In the genomic region with DNA sequence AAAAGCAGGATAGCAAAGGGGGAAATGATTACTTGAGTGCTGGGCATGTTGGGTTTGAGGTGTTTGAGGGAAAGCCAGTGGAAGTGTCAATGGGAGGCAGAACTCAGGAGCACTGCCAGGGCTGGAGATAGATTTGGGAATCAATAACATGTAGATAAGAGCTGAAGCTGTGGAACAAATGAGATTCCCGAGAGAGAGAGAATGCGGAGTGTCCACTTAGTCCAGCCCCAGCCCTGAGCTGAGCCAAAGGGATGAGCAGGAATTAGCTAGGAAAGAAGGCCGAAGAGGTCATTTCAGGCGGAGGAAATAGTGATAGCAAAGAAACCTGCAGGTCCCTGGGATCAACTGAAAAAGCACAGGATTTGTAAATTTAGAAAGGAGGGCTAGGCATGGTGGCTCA, we compare ENCODE assay signal across 32 cellular contexts. TPM values are rescaled to one million over a fixed set of nuclear protein-coding genes. Genes with fewer than 3 reads are reported as not detected.
"Had no signal": no experiment of that assay in that cellular context is flagged by ENCODE, and none has a peak within 500 bp of the region (broad histone marks: within the 10 kb centered on the region; RNA-seq: fewer than 3 reads in every experiment).

No MANE protein-coding gene starts in this region.

- H3K4me3 ChIP-seq: adrenal gland, body of pancreas, breast epithelium, MG63, PC-9 had no signal

- H3K27me3 ChIP-seq: adrenal gland, body of pancreas, breast epithelium, MG63 had no signal

- H3K9me3 Mint-ChIP-seq: activated CD4-positive, alpha-beta memory T cell treated with anti-CD3 and anti-CD28 coated beads for 36 hours; activated naive CD4-positive, alpha-beta T cell treated with anti-CD3 and anti-CD28 coated beads for 36 hours; activated naive CD4-positive, alpha-beta T cell treated with anti-CD3 and anti-CD28 coated beads, Interleukin-2, amount 50 U/mL, for 72 hours; activated T-cell treated with anti-CD3 and anti-CD28 coated beads, Interleukin-2, amount 50 U/mL, for 4 hours; activated T-helper 1 cell treated with anti-CD3 and anti-CD28 coated beads, Interleukin-12 subunit alpha, Interleukin-12 subunit beta, Interleukin-2, Interleukin-4 antibody, amounts not matched to agents 30 ng/mL and 10 ng/mL and 1 ng/mL, durations not matched to agents 14 hours and 24 hours and 36 hours; WTC11 had no signal

- H3K27ac Mint-ChIP-seq: activated CD4-positive, alpha-beta memory T cell treated with anti-CD3 and anti-CD28 coated beads for 36 hours; activated naive CD4-positive, alpha-beta T cell treated with anti-CD3 and anti-CD28 coated beads for 36 hours; activated T-helper 1 cell treated with anti-CD3 and anti-CD28 coated beads, Interleukin-12 subunit alpha, Interleukin-12 subunit beta, Interleukin-2, Interleukin-4 antibody, amounts not matched to agents 30 ng/mL and 10 ng/mL and 1 ng/mL, durations not matched to agents 14 hours and 24 hours and 36 hours; WTC11 had no signal

- H3K4me3 Mint-ChIP-seq: activated CD4-positive, alpha-beta memory T cell treated with anti-CD3 and anti-CD28 coated beads for 36 hours; activated naive CD4-positive, alpha-beta T cell treated with anti-CD3 and anti-CD28 coated beads for 36 hours; activated T-cell treated with anti-CD3 and anti-CD28 coated beads, Interleukin-2, amount 50 U/mL, for 4 hours; activated T-helper 1 cell treated with anti-CD3 and anti-CD28 coated beads, Interleukin-12 subunit alpha, Interleukin-12 subunit beta, Interleukin-2, Interleukin-4 antibody, amounts not matched to agents 30 ng/mL and 10 ng/mL and 1 ng/mL, durations not matched to agents 14 hours and 24 hours and 36 hours; WTC11 had no signal

- H3K4me1 ChIP-seq: body of pancreas, breast epithelium had no signal

- H3K27ac ChIP-seq: adrenal gland, body of pancreas, breast epithelium, PC-9 had no signal

- H3K9me3 ChIP-seq: adrenal gland, body of pancreas, breast epithelium, MG63 had no signal

- H3K36me3 ChIP-seq: adrenal gland, breast epithelium, MG63 had no signal

- DNase-seq: activated CD4-positive, alpha-beta memory T cell treated with anti-CD3 and anti-CD28 coated beads for 36 hours; activated CD4-positive, alpha-beta T cell treated with anti-CD3 and anti-CD28 coated beads for 4 hours; activated CD4-positive, alpha-beta T cell treated with anti-CD3 and anti-CD28 coated beads, Interleukin-2, amount 50 U/mL, for 1 hour; activated CD4-positive, CD25-positive, alpha-beta regulatory T cell treated with anti-CD3 and anti-CD28 coated beads, Interleukin-2, amount 50 U/mL, for 72 hours; activated CD8-positive, alpha-beta memory T cell treated with anti-CD3 and anti-CD28 coated beads, Interleukin-2, amount 50 U/mL, for 4 hours; activated gamma-delta T cell treated with Interleukin-2 at 50 U/mL for 16 hours; activated naive CD4-positive, alpha-beta T cell treated with anti-CD3 and anti-CD28 coated beads for 36 hours; activated T-cell treated with anti-CD3 and anti-CD28 coated beads for 4 hours; activated T-cell treated with anti-CD3 and anti-CD28 coated beads, Interleukin-2, amount 50 U/mL, for 4 hours; adrenal gland; body of pancreas; Kasumi-1; MG63; NCI-H1048; NCI-H1105 treated with DMSO at 0.1 percent for 48 hours; NCI-H1436; NCI-H1694; NCI-H1930; NCI-H2081 treated with DMSO at 0.1 percent for 48 hours; NCI-H226; NCI-H446 treated with DMSO at 0.1 percent for 48 hours; NCI-H524; NCI-H69; PC-9; Right ventricle myocardium superior; SW 1271; T-helper 1 cell had no signal

- ATAC-seq: activated naive CD4-positive, alpha-beta T cell treated with anti-CD3 and anti-CD28 coated beads, Interleukin-2, amount 50 U/mL, for 72 hours; activated T-cell treated with anti-CD3 and anti-CD28 coated beads, Interleukin-2, amount 50 U/mL, for 4 hours; body of pancreas; WTC11 had no signal

- H3K27me3 Mint-ChIP-seq: activated CD4-positive, alpha-beta memory T cell treated with anti-CD3 and anti-CD28 coated beads for 36 hours had no signal

- H3K36me3 Mint-ChIP-seq: activated CD4-positive, alpha-beta memory T cell treated with anti-CD3 and anti-CD28 coated beads for 36 hours; activated naive CD4-positive, alpha-beta T cell treated with anti-CD3 and anti-CD28 coated beads, Interleukin-2, amount 50 U/mL, for 72 hours; WTC11 had no signal

RNA-seq across cellular contexts. Expression of a gene that starts 21.2 kb away (rescaled TPM):
- total RNA-seq: OCI-LY7 had no signal
